1 cellular context compared by ENCODE assay signal in genomic region chr10:50326757-50327701, GRCh38.
TF ChIP-seq lines count a peak whose summit lies in the region.

No MANE protein-coding gene starts in this region.

TF ChIP-seq in K562, 482 proteins besides CTCF, POLR2A, EP300 and RAD21 (continued from another document and continues in another):
- no peak for TF ChIP-seq ZNF41 (CRISPR knock-in tag; conservative IDR thresholded peaks at IDR 0.05)
- no peak for TF ChIP-seq CBX1 (IDR thresholded peaks at IDR 0.05; ENCODE audit: low read depth)
- TF ChIP-seq SMARCA4 (IDR thresholded peaks at IDR 0.05) = no peak
- 0 out of 2 replicates have a peak, but pooled peaks have one; percentile 37 for TF ChIP-seq ZBED1 (IDR thresholded peaks at IDR 0.05)
- no peak for TF ChIP-seq PCBP1 (IDR thresholded peaks at IDR 0.05; ENCODE audit: low read depth, low read length, poor library complexity, severe bottlenecking)
- TF ChIP-seq SFPQ (IDR thresholded peaks at IDR 0.05; ENCODE audit: low read depth, low read length) = no peak
- TF ChIP-seq CREB3L1 (IDR thresholded peaks at IDR 0.05; ENCODE audit: borderline replicate concordance, low read depth) = no peak
- TF ChIP-seq RCOR1 (IDR thresholded peaks at IDR 0.05; ENCODE audit: borderline replicate concordance in 1 of 2, low read depth in 2 of 2, low read length in 2 of 2) = peak; percentile 97 to 99
- TF ChIP-seq MYNN (IDR thresholded peaks at IDR 0.05) = no peak
- no peak for TF ChIP-seq MYNN (CRISPR knock-in tag; IDR thresholded peaks at IDR 0.05)
- TF ChIP-seq RNF219 (CRISPR knock-in tag; IDR thresholded peaks at IDR 0.05) = no peak
- peak; percentile 65 for TF ChIP-seq BRD4 (IDR thresholded peaks at IDR 0.05)
- TF ChIP-seq ZNF253 (CRISPR knock-in tag; conservative IDR thresholded peaks at IDR 0.05) = no peak
- no peak for TF ChIP-seq SMARCA5 (IDR thresholded peaks at IDR 0.05)
- TF ChIP-seq GATAD2A (IDR thresholded peaks at IDR 0.05) = no peak
- peak; percentile 32 to 97 for TF ChIP-seq TEAD1 (CRISPR knock-in tag; IDR thresholded peaks at IDR 0.05)
- no peak for TF ChIP-seq CEBPZ (IDR thresholded peaks at IDR 0.05; ENCODE audit: borderline replicate concordance, low read depth, low read length)
- TF ChIP-seq SP1 (CRISPR knock-in tag; IDR thresholded peaks at IDR 0.05) = peak; percentile 61; the same call in 1 of the 2 replicates
- TF ChIP-seq TFAP4 (CRISPR knock-in tag; IDR thresholded peaks at IDR 0.05; ENCODE audit: borderline replicate concordance) = peak; percentile 25; the same call in 1 of the 2 replicates
- TF ChIP-seq STAG1 (CRISPR knock-in tag; IDR thresholded peaks at IDR 0.05; ENCODE audit: borderline replicate concordance) = no peak
- no peak for TF ChIP-seq NCOA2 (IDR thresholded peaks at IDR 0.05; ENCODE audit: partially characterized antibody in 2 of 2)
- TF ChIP-seq ZNF436 (CRISPR knock-in tag; IDR thresholded peaks at IDR 0.05) = peak; percentile 57; the same call in 1 of the 2 replicates
- TF ChIP-seq ZFP91 (CRISPR knock-in tag; IDR thresholded peaks at IDR 0.05) = no peak
- no peak for TF ChIP-seq HMG20B (CRISPR knock-in tag; IDR thresholded peaks at IDR 0.05)
- no peak for TF ChIP-seq ZEB2 (IDR thresholded peaks at IDR 0.05)
- no peak for TF ChIP-seq THAP12 (CRISPR knock-in tag; IDR thresholded peaks at IDR 0.05)
- TF ChIP-seq ZFX (CRISPR knock-in tag; IDR thresholded peaks at IDR 0.05) = peak; percentile 27; the same call in 1 of the 2 replicates
- TF ChIP-seq ILF3 (IDR thresholded peaks at IDR 0.05; ENCODE audit: borderline replicate concordance) = no peak
- no peak for TF ChIP-seq ESRRB (CRISPR knock-in tag; IDR thresholded peaks at IDR 0.05; ENCODE audit: borderline replicate concordance)
- no peak for TF ChIP-seq ZNF24 (IDR thresholded peaks at IDR 0.05)
- TF ChIP-seq ZNF239 (CRISPR knock-in tag; IDR thresholded peaks at IDR 0.05) = no peak
- TF ChIP-seq ZNF764 (CRISPR knock-in tag; IDR thresholded peaks at IDR 0.05; ENCODE audit: low read depth) = no peak
- TF ChIP-seq ZFP36 (IDR thresholded peaks at IDR 0.05; ENCODE audit: low read depth, low read length, partially characterized antibody) = no peak
- no peak for TF ChIP-seq BCOR (IDR thresholded peaks at IDR 0.05)
- TF ChIP-seq SMAD2 (IDR thresholded peaks at IDR 0.05; ENCODE audit: low read depth, low read length) = no peak
- TF ChIP-seq KDM1A (IDR thresholded peaks at IDR 0.05) = no peak
- TF ChIP-seq HEY1 (CRISPR knock-in tag; IDR thresholded peaks at IDR 0.05; ENCODE audit: borderline replicate concordance) = no peak
- no peak for TF ChIP-seq RAD51 (IDR thresholded peaks at IDR 0.05; ENCODE audit: borderline replicate concordance, low read depth)
- 0 out of 2 replicates have a peak, but pooled peaks have one; percentile 19 for TF ChIP-seq HINFP (tag; conservative IDR thresholded peaks at IDR 0.05; ENCODE audit: low read depth)
- TF ChIP-seq KDM2B (CRISPR knock-in tag; IDR thresholded peaks at IDR 0.05) = no peak
- no peak for TF ChIP-seq ZKSCAN1 (IDR thresholded peaks at IDR 0.05; ENCODE audit: low read depth, low read length)
- no peak for TF ChIP-seq THAP7 (CRISPR knock-in tag; IDR thresholded peaks at IDR 0.05)
- no peak for TF ChIP-seq HNRNPUL1 (IDR thresholded peaks at IDR 0.05; ENCODE audit: low read length)
- TF ChIP-seq EGR1 (conservative IDR thresholded peaks at IDR 0.05) = no peak
- TF ChIP-seq YY1 (IDR thresholded peaks at IDR 0.05; ENCODE audit: borderline replicate concordance in 1 of 3, control insufficient read depth in 1 of 3, extremely low read depth in 1 of 3, insufficient read depth in 3 of 3, insufficient read length in 1 of 3, insufficient replicate concordance in 2 of 3, low read depth in 1 of 3, low read length in 2 of 3) = peak in 1 of 3 experiments; percentile 40
- no peak for TF ChIP-seq SNIP1 (IDR thresholded peaks at IDR 0.05; ENCODE audit: low read depth)
- no peak for TF ChIP-seq MTA1 (IDR thresholded peaks at IDR 0.05; ENCODE audit: borderline replicate concordance)
- no peak for TF ChIP-seq ZBTB7A (IDR thresholded peaks at IDR 0.05; ENCODE audit: borderline replicate concordance, control insufficient read depth, low read depth, low read length)
- peak; percentile 74 for TF ChIP-seq CHD1 (IDR thresholded peaks at IDR 0.05; ENCODE audit: low read length)
- TF ChIP-seq TEAD4 (IDR thresholded peaks at IDR 0.05; ENCODE audit: low read length) = peak; percentile 98
- no peak for TF ChIP-seq TEAD4 (CRISPR knock-in tag; IDR thresholded peaks at IDR 0.05; ENCODE audit: borderline replicate concordance)
- TF ChIP-seq RFX5 (IDR thresholded peaks at IDR 0.05; ENCODE audit: low read depth, low read length) = no peak
- no peak for TF ChIP-seq ZNF57 (CRISPR knock-in tag; IDR thresholded peaks at IDR 0.05)
- no peak for TF ChIP-seq USF1 (CRISPR knock-in tag; IDR thresholded peaks at IDR 0.05)
- no peak for TF ChIP-seq TAF15 (IDR thresholded peaks at IDR 0.05; ENCODE audit: low read depth, low read length)
- TF ChIP-seq ZNF124 (CRISPR knock-in tag; IDR thresholded peaks at IDR 0.05) = no peak
- TF ChIP-seq PML (IDR thresholded peaks at IDR 0.05; ENCODE audit: low read length) = peak; percentile 99
